Comparison of ENCODE assay signal across 27 cellular contexts in genomic region chr22:49331223-49331815, GRCh38.
DNase-seq lines count a peak whose midpoint lies in the region; ATAC-seq, FAIRE-seq and TF ChIP-seq lines count a peak whose summit lies in the region.
"Had no signal": no experiment of that assay in that cellular context is flagged by ENCODE, and none has a peak within 500 bp of the region (broad histone marks: within the 10 kb centered on the region; RNA-seq: fewer than 3 reads in every experiment).

No MANE protein-coding gene starts in this region.

- TF ChIP-seq RAD21 in A549 (conservative IDR thresholded peaks at IDR 0.05 in 1 of 2, IDR thresholded peaks at IDR 0.05 in 1 of 2): no peak

- ATAC-seq in A549: no peak
- no peak for ATAC-seq in left lobe of liver
- ATAC-seq: activated CD8-positive, alpha-beta memory T cell treated with anti-CD3 and anti-CD28 coated beads, Interleukin-2, amount 10 ng/mL, durations not matched to agents 7 days and 5 days; esophagus mucosa; naive thymus-derived CD4-positive, alpha-beta T cell; psoas muscle; stimulated activated naive B cell treated with anti-CD40 and anti-IgM and Interleukin-4, amounts not matched to agents 10 μg/mL and 1 μg/mL and 100 μg/mL, for 72 hours; T-cell had no signal

- H3K4me3 ChIP-seq in A549 (no peak overlapping the region), spleen (no peak overlapping the region)
- H3K4me3 ChIP-seq: GM23248, left ventricle myocardium inferior, psoas muscle, uterus had no signal

- H3K9me3 ChIP-seq in A549: no peaks in the 10 kb centered on the region
- peaks cover 0 to 21% (median 16%) of the 10 kb centered on the region in 8 donors for H3K9me3 ChIP-seq in spleen
- H3K9me3 ChIP-seq: neutrophil, psoas muscle had no signal

- H3K27me3 ChIP-seq in spleen (replicated peaks in 1 of 7): peaks cover 0 to 51% (median 0%) of the 10 kb centered on the region in 7 donors
- H3K27me3 ChIP-seq: neutrophil, uterus had no signal

- FAIRE-seq in A549 (lab: Jason Lieb, UNC): no peak
- no peak for FAIRE-seq in GM12891 (lab: Jason Lieb, UNC)

- DNase-seq in A549 (ENCODE audit: low read depth in 1 of 2, low spot score in 1 of 2) (no peak), RPMI8226 (peak; percentile 54), left lobe of liver (ENCODE audit: low spot score) (peak; percentile 38), spleen (peak; percentile 43), C1 segment of cervical spinal cord (lab: John Stamatoyannopoulos, UW) (no peak), GM12891 (ENCODE audit: insufficient read length, low spot score) (no peak), NCI-H146 treated with DMSO at 0.1 percent for 48 hours (lab: John Stamatoyannopoulos, UW; ENCODE audit: unreplicated experiment) (no peak)
- DNase-seq in stimulated activated CD4-positive, alpha-beta T cell treated with anti-CD3 and anti-CD28 coated beads, Interleukin-1b, Interleukin-23, amount 100 ng/mL, for 48 hours: no peak
- DNase-seq: activated CD4-positive, CD25-positive, alpha-beta regulatory T cell; activated naive CD4-positive, alpha-beta T cell treated with Interleukin-2 at 50 U/mL for 16 hours; activated T-cell treated with anti-CD3 and anti-CD28 coated beads, Interleukin-2, amount 50 U/mL, for 48 hours; CD8-positive, alpha-beta memory T cell; central memory CD4-positive, alpha-beta T cell; glutamatergic neuron; GM23248; left ventricle myocardium inferior; midbrain; naive thymus-derived CD4-positive, alpha-beta T cell; NCI-H146; NCI-H510A; stimulated activated naive B cell treated with anti-CD40 and anti-IgM and Interleukin-4, amounts not matched to agents 10 μg/mL and 1 μg/mL and 100 μg/mL, for 72 hours; T-cell; uterus had no signal

- H3K4me2 ChIP-seq in A549: no peak overlapping the region

- CTCF ChIA-PET in A549 (lab: Yijun Ruan, JAX): interaction anchor here (1.4 kb wide), 1 partner anchor 26 kb away, joined by 3 read pairs; no protein-coding TSS in a partner anchor

- H3K36me3 ChIP-seq in spleen: no peaks in the 10 kb centered on the region
- H3K36me3 ChIP-seq: left ventricle myocardium inferior, neutrophil, uterus had no signal

- 4% methylated on average over 4 of the region's 12 CpGs for WGBS in A549 (ENCODE audit: missing lambda C conversion rate)
- 69 to 75% (median 74%) methylated on average over 10 to 12 of the region's 12 CpGs for WGBS in spleen, 5 donors

- no peak for TF ChIP-seq POLR2A in A549 (IDR thresholded peaks at IDR 0.05; ENCODE audit: low read length)
- no peak for TF ChIP-seq POLR2A in spleen (IDR thresholded peaks at IDR 0.05)
- no peak for TF ChIP-seq POLR2A in GM12891 (IDR thresholded peaks at IDR 0.05; ENCODE audit: low read depth, low read length)

- no peak overlapping the region for H3K27ac ChIP-seq in A549
- no peak overlapping the region for H3K27ac ChIP-seq in spleen
- H3K27ac ChIP-seq: GM23248, left ventricle myocardium inferior, neutrophil, psoas muscle, uterus had no signal

- POLR2A ChIA-PET in A549 (lab: Yijun Ruan, JAX): no interaction called here

- no peak for TF ChIP-seq EP300 in A549 (IDR thresholded peaks at IDR 0.05)

- H3K4me1 ChIP-seq in A549: no peaks in the 10 kb centered on the region
- no peaks in the 10 kb centered on the region for H3K4me1 ChIP-seq in spleen
- H3K4me1 ChIP-seq: left ventricle myocardium inferior, psoas muscle, uterus had no signal

- TF ChIP-seq CTCF in A549 (IDR thresholded peaks at IDR 0.05) (no peak), spleen (IDR thresholded peaks at IDR 0.05 in 8 of 11, conservative IDR thresholded peaks at IDR 0.05 in 3 of 11) (no peak)

- intact Hi-C loops in spleen (cut with DNase I; ENCODE audit: low total_unique reads): no loop called here

TF ChIP-seq in A549, 52 proteins besides CTCF, POLR2A, EP300 and RAD21:
- peak; percentile 88 for TF ChIP-seq MAFK (IDR thresholded peaks at IDR 0.05; ENCODE audit: partially characterized antibody)
- TF ChIP-seq SMC3 (IDR thresholded peaks at IDR 0.05): no peak

TF ChIP-seq in GM12891, 5 proteins besides CTCF, POLR2A, EP300 and RAD21:
- TF ChIP-seq SPI1 (IDR thresholded peaks at IDR 0.05; ENCODE audit: low read depth, low read length) (no peak), POLR2AphosphoS5 (IDR thresholded peaks at IDR 0.05; ENCODE audit: low read depth, low read length) (no peak), POU2F2 (IDR thresholded peaks at IDR 0.05; ENCODE audit: low read depth, low read length) (no peak), PAX5 (IDR thresholded peaks at IDR 0.05; ENCODE audit: insufficient read depth, low read length, severe bottlenecking) (no peak), TAF1 (IDR thresholded peaks at IDR 0.05; ENCODE audit: low read depth, low read length) (no peak)
TF ChIP-seq in GM12891: peak in this region for 0.

Comparison
In these comparisons a context has a peak if more than half of its experiments do, and no peak if none do; other contexts are left out.
1. DNase-seq: peak in RPMI8226 (single experiment), left lobe of liver (single experiment) and spleen (single experiment); none in A549 (0 of 2), C1 segment of cervical spinal cord (0 of 14), GM12891 (single experiment), NCI-H146 treated with DMSO at 0.1 percent for 48 hours (single experiment) and stimulated activated CD4-positive, alpha-beta T cell treated with anti-CD3 and anti-CD28 coated beads, Interleukin-1b, Interleukin-23, amount 100 ng/mL, for 48 hours (single experiment).